In genomic region chr16:85731179-85731578, GRCh38 we compare ENCODE assay signal across 15 cellular contexts.
"Had no signal": no experiment of that assay in that cellular context is flagged by ENCODE, and none has a peak within 500 bp of the region (broad histone marks: within the 10 kb centered on the region; RNA-seq: fewer than 3 reads in every experiment).

No MANE protein-coding gene starts in this region.

- H3K27me3 ChIP-seq: ovary, testis had no signal

- H3K4me3 ChIP-seq: esophagus squamous epithelium, ovary, psoas muscle, testis had no signal

- H3K4me1 ChIP-seq: esophagus squamous epithelium, psoas muscle, testis had no signal

- FAIRE-seq: small intestine had no signal

- DNase-seq: activated B cell treated with CpG ODN at 0.5 μM for 24 hours; activated CD4-positive, alpha-beta memory T cell treated with anti-CD3 and anti-CD28 coated beads, Interleukin-2, amount 10 ng/mL, durations not matched to agents 7 days and 5 days; activated CD4-positive, alpha-beta T cell treated with anti-CD3 and anti-CD28 coated beads for 4 hours; activated CD8-positive, alpha-beta memory T cell treated with anti-CD3 and anti-CD28 coated beads, Interleukin-2, amount 10 ng/mL, durations not matched to agents 7 days and 5 days; amniotic stem cell; effector memory CD8-positive, alpha-beta T cell; esophagus squamous epithelium; left ventricle myocardium superior; ovary; psoas muscle; small intestine; stimulated activated CD4-positive, alpha-beta T cell treated with anti-CD3 and anti-CD28 coated beads, Interleukin-15, amount 100 ng/mL, for 24 hours; stimulated activated CD4-positive, alpha-beta T cell treated with anti-CD3 and anti-CD28 coated beads, Interleukin-4, amount 100 ng/mL, for 1 hour; testis had no signal

- H3K27ac ChIP-seq: esophagus squamous epithelium, ovary, psoas muscle, testis had no signal

- ATAC-seq: activated CD8-positive, alpha-beta memory T cell treated with anti-CD3 and anti-CD28 coated beads, Interleukin-2, amount 10 ng/mL, durations not matched to agents 7 days and 5 days; effector memory CD8-positive, alpha-beta T cell; left ventricle myocardium superior; psoas muscle; right cardiac atrium had no signal

- H3K9me3 ChIP-seq: esophagus squamous epithelium, ovary, psoas muscle, testis had no signal

- H3K36me3 ChIP-seq: esophagus squamous epithelium, ovary had no signal
